1 cellular context compared by ENCODE assay signal in the genomic region with DNA sequence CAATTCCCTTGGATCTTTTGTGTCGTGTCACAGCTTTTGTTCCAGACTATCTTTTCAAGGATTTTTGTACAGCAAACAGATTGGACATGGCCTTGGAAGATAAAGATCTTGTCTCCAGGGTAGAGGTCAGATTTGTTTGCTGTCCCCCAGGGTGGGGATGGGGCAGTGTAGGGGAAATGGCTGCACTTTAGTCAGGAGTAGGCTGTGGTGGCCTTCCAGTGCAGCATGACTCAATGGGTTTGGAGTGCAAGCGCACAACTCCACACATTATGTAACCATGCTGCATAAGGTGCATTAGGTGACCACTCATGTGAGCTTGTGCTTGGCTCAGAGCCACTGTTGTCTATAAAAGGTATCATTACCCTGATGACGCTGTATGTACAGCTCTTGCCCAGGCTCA.
TF ChIP-seq lines count a peak whose summit lies in the region.

No MANE protein-coding gene starts in this region.

TF ChIP-seq in GM12878, 131 proteins besides CTCF, POLR2A, EP300 and RAD21:
- TF ChIP-seq ZNF24 (IDR thresholded peaks at IDR 0.05): no peak
- TF ChIP-seq MYB (IDR thresholded peaks at IDR 0.05; ENCODE audit: borderline replicate concordance, low read depth, low read length): no peak
- TF ChIP-seq, protein P1, sequence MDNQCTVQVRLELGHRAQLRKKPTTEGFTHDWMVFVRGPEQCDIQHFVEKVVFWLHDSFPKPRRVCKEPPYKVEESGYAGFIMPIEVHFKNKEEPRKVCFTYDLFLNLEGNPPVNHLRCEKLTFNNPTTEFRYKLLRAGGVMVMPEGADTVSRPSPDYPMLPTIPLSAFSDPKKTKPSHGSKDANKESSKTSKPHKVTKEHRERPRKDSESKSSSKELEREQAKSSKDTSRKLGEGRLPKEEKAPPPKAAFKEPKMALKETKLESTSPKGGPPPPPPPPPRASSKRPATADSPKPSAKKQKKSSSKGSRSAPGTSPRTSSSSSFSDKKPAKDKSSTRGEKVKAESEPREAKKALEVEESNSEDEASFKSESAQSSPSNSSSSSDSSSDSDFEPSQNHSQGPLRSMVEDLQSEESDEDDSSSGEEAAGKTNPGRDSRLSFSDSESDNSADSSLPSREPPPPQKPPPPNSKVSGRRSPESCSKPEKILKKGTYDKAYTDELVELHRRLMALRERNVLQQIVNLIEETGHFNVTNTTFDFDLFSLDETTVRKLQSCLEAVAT (IDR thresholded peaks at IDR 0.05): no peak
- TF ChIP-seq, protein P2, sequence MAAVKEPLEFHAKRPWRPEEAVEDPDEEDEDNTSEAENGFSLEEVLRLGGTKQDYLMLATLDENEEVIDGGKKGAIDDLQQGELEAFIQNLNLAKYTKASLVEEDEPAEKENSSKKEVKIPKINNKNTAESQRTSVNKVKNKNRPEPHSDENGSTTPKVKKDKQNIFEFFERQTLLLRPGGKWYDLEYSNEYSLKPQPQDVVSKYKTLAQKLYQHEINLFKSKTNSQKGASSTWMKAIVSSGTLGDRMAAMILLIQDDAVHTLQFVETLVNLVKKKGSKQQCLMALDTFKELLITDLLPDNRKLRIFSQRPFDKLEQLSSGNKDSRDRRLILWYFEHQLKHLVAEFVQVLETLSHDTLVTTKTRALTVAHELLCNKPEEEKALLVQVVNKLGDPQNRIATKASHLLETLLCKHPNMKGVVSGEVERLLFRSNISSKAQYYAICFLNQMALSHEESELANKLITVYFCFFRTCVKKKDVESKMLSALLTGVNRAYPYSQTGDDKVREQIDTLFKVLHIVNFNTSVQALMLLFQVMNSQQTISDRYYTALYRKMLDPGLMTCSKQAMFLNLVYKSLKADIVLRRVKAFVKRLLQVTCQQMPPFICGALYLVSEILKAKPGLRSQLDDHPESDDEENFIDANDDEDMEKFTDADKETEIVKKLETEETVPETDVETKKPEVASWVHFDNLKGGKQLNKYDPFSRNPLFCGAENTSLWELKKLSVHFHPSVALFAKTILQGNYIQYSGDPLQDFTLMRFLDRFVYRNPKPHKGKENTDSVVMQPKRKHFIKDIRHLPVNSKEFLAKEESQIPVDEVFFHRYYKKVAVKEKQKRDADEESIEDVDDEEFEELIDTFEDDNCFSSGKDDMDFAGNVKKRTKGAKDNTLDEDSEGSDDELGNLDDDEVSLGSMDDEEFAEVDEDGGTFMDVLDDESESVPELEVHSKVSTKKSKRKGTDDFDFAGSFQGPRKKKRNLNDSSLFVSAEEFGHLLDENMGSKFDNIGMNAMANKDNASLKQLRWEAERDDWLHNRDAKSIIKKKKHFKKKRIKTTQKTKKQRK (IDR thresholded peaks at IDR 0.05; ENCODE audit: low read depth, low read length): peak; percentile 51; the same call in 1 of the 2 replicates
- no peak for TF ChIP-seq LARP7 (IDR thresholded peaks at IDR 0.05)
TF ChIP-seq in GM12878: peak in this region for 1.
